Comparison of ENCODE assay signal across 16 cellular contexts in genomic region chr14:92666251-92666650, GRCh38.
DNase-seq lines count a peak whose midpoint lies in the region; ATAC-seq and TF ChIP-seq lines count a peak whose summit lies in the region.
"Had no signal": no experiment of that assay in that cellular context is flagged by ENCODE, and none has a peak within 500 bp of the region (broad histone marks: within the 10 kb centered on the region; RNA-seq: fewer than 3 reads in every experiment).

No MANE protein-coding gene starts in this region.

- no peaks in the 10 kb centered on the region for H3K36me3 ChIP-seq in endodermal cell (ENCODE audit: control insufficient read depth, insufficient read depth, low read length)
- H3K36me3 ChIP-seq: pancreas had no signal

- no peak for ATAC-seq in stimulated activated memory B cell treated with anti-CD40 and anti-IgM and Interleukin-4, amounts not matched to agents 10 μg/mL and 1 μg/mL and 100 μg/mL, for 72 hours
- ATAC-seq in activated T-cell treated with anti-CD3 and anti-CD28 coated beads, Interleukin-2, amount 50 U/mL, for 4 hours = no peak
- ATAC-seq: A549, Panc1, SK-N-SH treated with all-trans-retinoic acid at 6 μM for 48 hours had no signal

- H3K4me1 ChIP-seq in endodermal cell (ENCODE audit: control insufficient read depth, insufficient read depth, low read length) = no peaks in the 10 kb centered on the region
- H3K4me1 ChIP-seq: pancreas had no signal

- no peaks in the 10 kb centered on the region for H3K27me3 ChIP-seq in endodermal cell (ENCODE audit: control insufficient read depth, insufficient read depth, low read length, poor library complexity, severe bottlenecking)
- H3K27me3 ChIP-seq: pancreas had no signal

- no peak for TF ChIP-seq CTCF in endodermal cell (conservative IDR thresholded peaks at IDR 0.05)

- H3K27ac Mint-ChIP-seq in activated T-cell treated with anti-CD3 and anti-CD28 coated beads, Interleukin-2, amount 50 U/mL, for 24 hours = peak overlapping the region; percentile 82
- H3K27ac Mint-ChIP-seq in endodermal cell = peak overlapping the region; percentile 39
- peak overlapping the region; percentile 79 for H3K27ac Mint-ChIP-seq in stimulated activated memory B cell treated with anti-CD40 and anti-IgM and Interleukin-4, amounts not matched to agents 10 μg/mL and 1 μg/mL and 100 μg/mL, for 72 hours

- no peak overlapping the region for H3K27ac ChIP-seq in endodermal cell (ENCODE audit: low read depth, low read length)
- H3K27ac ChIP-seq: A549 had no signal

- no peak overlapping the region for H3K9ac ChIP-seq in endodermal cell (ENCODE audit: extremely low read depth, low read length, poor library complexity, severe bottlenecking)

- DNase-seq in activated T-cell treated with anti-CD3 and anti-CD28 coated beads, Interleukin-2, amount 50 U/mL, for 24 hours = no peak
- no peak for DNase-seq in activated T-cell treated with anti-CD3 and anti-CD28 coated beads, Interleukin-2, amount 50 U/mL, for 1 hour
- DNase-seq in OCI-M1 (lab: John Stamatoyannopoulos, UW) (peak; percentile 33), endodermal cell (no peak)
- no peak for DNase-seq in activated effector memory CD4-positive, alpha-beta T cell treated with anti-CD3 and anti-CD28 coated beads, Interleukin-2, amount 50 U/mL, for 16 hours
- no peak for DNase-seq in activated CD8-positive, alpha-beta memory T cell treated with anti-CD3 and anti-CD28 coated beads, Interleukin-2, amount 50 U/mL, for 4 hours
- DNase-seq in activated T-cell treated with anti-CD3 and anti-CD28 coated beads, Interleukin-2, amount 50 U/mL, for 4 hours = no peak
- DNase-seq: NCI-H1092 treated with DMSO at 0.1 percent for 48 hours, NCI-H2171, NCI-H748 treated with DMSO at 0.1 percent for 48 hours, pancreas, small intestine had no signal

- peaks cover 86% of the 10 kb centered on the region for H3K4me1 Mint-ChIP-seq in activated T-cell treated with anti-CD3 and anti-CD28 coated beads, Interleukin-2, amount 50 U/mL, for 24 hours (ENCODE audit: low read depth)
- peaks cover 13% of the 10 kb centered on the region for H3K4me1 Mint-ChIP-seq in endodermal cell
- peaks cover 85% of the 10 kb centered on the region for H3K4me1 Mint-ChIP-seq in stimulated activated memory B cell treated with anti-CD40 and anti-IgM and Interleukin-4, amounts not matched to agents 10 μg/mL and 1 μg/mL and 100 μg/mL, for 72 hours
- H3K4me1 Mint-ChIP-seq in activated T-cell treated with anti-CD3 and anti-CD28 coated beads, Interleukin-2, amount 50 U/mL, for 4 hours (ENCODE audit: low read depth) = peaks cover 83% of the 10 kb centered on the region

- no peak overlapping the region for H3K4me3 ChIP-seq in endodermal cell (ENCODE audit: low read length)
- H3K4me3 ChIP-seq: A549, pancreas had no signal

- no peaks in the 10 kb centered on the region for H3K9me3 Mint-ChIP-seq in activated T-cell treated with anti-CD3 and anti-CD28 coated beads, Interleukin-2, amount 50 U/mL, for 24 hours
- H3K9me3 Mint-ChIP-seq in endodermal cell = no peaks in the 10 kb centered on the region
- no peaks in the 10 kb centered on the region for H3K9me3 Mint-ChIP-seq in stimulated activated memory B cell treated with anti-CD40 and anti-IgM and Interleukin-4, amounts not matched to agents 10 μg/mL and 1 μg/mL and 100 μg/mL, for 72 hours
- H3K9me3 Mint-ChIP-seq in activated T-cell treated with anti-CD3 and anti-CD28 coated beads, Interleukin-2, amount 50 U/mL, for 4 hours = no peaks in the 10 kb centered on the region

- 87 to 93% methylated on average over 7 to 9 of the region's 9 CpGs for WGBS in endodermal cell (ENCODE audit: insufficient coverage in 1 of 2, insufficient read length in 1 of 2), 2 experiments

- H3K4me3 Mint-ChIP-seq in activated T-cell treated with anti-CD3 and anti-CD28 coated beads, Interleukin-2, amount 50 U/mL, for 24 hours = no peak overlapping the region
- no peak overlapping the region for H3K4me3 Mint-ChIP-seq in endodermal cell
- peak overlapping the region; percentile 36 for H3K4me3 Mint-ChIP-seq in stimulated activated memory B cell treated with anti-CD40 and anti-IgM and Interleukin-4, amounts not matched to agents 10 μg/mL and 1 μg/mL and 100 μg/mL, for 72 hours
- no peak overlapping the region for H3K4me3 Mint-ChIP-seq in activated T-cell treated with anti-CD3 and anti-CD28 coated beads, Interleukin-2, amount 50 U/mL, for 4 hours

- H3K36me3 Mint-ChIP-seq in activated T-cell treated with anti-CD3 and anti-CD28 coated beads, Interleukin-2, amount 50 U/mL, for 24 hours (ENCODE audit: low read depth) = peaks cover 93% of the 10 kb centered on the region
- no peaks in the 10 kb centered on the region for H3K36me3 Mint-ChIP-seq in endodermal cell (ENCODE audit: low read depth)
- H3K36me3 Mint-ChIP-seq in stimulated activated memory B cell treated with anti-CD40 and anti-IgM and Interleukin-4, amounts not matched to agents 10 μg/mL and 1 μg/mL and 100 μg/mL, for 72 hours = peaks cover 80% of the 10 kb centered on the region
- peaks cover 49% of the 10 kb centered on the region for H3K36me3 Mint-ChIP-seq in activated T-cell treated with anti-CD3 and anti-CD28 coated beads, Interleukin-2, amount 50 U/mL, for 4 hours (ENCODE audit: insufficient read depth)

- no peaks in the 10 kb centered on the region for H3K9me3 ChIP-seq in endodermal cell (ENCODE audit: control insufficient read depth, low read length)
- H3K9me3 ChIP-seq: A549, pancreas had no signal

- no peaks in the 10 kb centered on the region for H3K27me3 Mint-ChIP-seq in activated T-cell treated with anti-CD3 and anti-CD28 coated beads, Interleukin-2, amount 50 U/mL, for 24 hours
- no peaks in the 10 kb centered on the region for H3K27me3 Mint-ChIP-seq in endodermal cell (ENCODE audit: insufficient read depth)
- H3K27me3 Mint-ChIP-seq in stimulated activated memory B cell treated with anti-CD40 and anti-IgM and Interleukin-4, amounts not matched to agents 10 μg/mL and 1 μg/mL and 100 μg/mL, for 72 hours = no peaks in the 10 kb centered on the region
- no peaks in the 10 kb centered on the region for H3K27me3 Mint-ChIP-seq in activated T-cell treated with anti-CD3 and anti-CD28 coated beads, Interleukin-2, amount 50 U/mL, for 4 hours (ENCODE audit: low read depth)
